In genomic region chr11:69541001-69541285, GRCh38 we compare ENCODE assay signal across 14 cellular contexts. TPM values are rescaled to one million over a fixed set of nuclear protein-coding genes. Genes with fewer than 3 reads are reported as not detected.
"Had no signal": no experiment of that assay in that cellular context is flagged by ENCODE, and none has a peak within 500 bp of the region (broad histone marks: within the 10 kb centered on the region; RNA-seq: fewer than 3 reads in every experiment).

No MANE protein-coding gene starts in this region.

- H3K27me3 ChIP-seq: body of pancreas had no signal

- DNase-seq: activated CD4-positive, alpha-beta T cell treated with anti-CD3 and anti-CD28 coated beads, Interleukin-2, amount 50 U/mL, for 48 hours; activated CD8-positive, alpha-beta memory T cell treated with anti-CD3 and anti-CD28 coated beads, Interleukin-2, amount 10 ng/mL, durations not matched to agents 7 days and 5 days; activated naive CD4-positive, alpha-beta T cell treated with Interleukin-2 at 50 U/mL for 16 hours; body of pancreas; dermis blood vessel endothelial cell; hippocampal formation; stimulated activated CD4-positive, alpha-beta T cell treated with anti-CD3 and anti-CD28 coated beads, Interleukin-4, amount 100 ng/mL, for 4 hours; stimulated activated naive CD8-positive, alpha-beta T cell treated with anti-CD3 and anti-CD28 coated beads, Interleukin-15, amount 100 ng/mL, for 72 hours had no signal

- ATAC-seq: activated CD8-positive, alpha-beta memory T cell treated with anti-CD3 and anti-CD28 coated beads, Interleukin-2, amount 10 ng/mL, durations not matched to agents 7 days and 5 days; body of pancreas; stimulated activated naive CD8-positive, alpha-beta T cell treated with anti-CD3 and anti-CD28 coated beads, Interleukin-15, amount 100 ng/mL, for 72 hours had no signal

- H3K9me3 Mint-ChIP-seq: nephron; stimulated activated naive CD8-positive, alpha-beta T cell treated with anti-CD3 and anti-CD28 coated beads, Interleukin-15, amount 100 ng/mL, for 72 hours had no signal

- H3K9me3 ChIP-seq: body of pancreas had no signal

- H3K27ac Mint-ChIP-seq: activated CD8-positive, alpha-beta memory T cell treated with anti-CD3 and anti-CD28 coated beads, Interleukin-2, amount 10 ng/mL, durations not matched to agents 7 days and 5 days; memory B cell; nephron; stimulated activated naive CD8-positive, alpha-beta T cell treated with anti-CD3 and anti-CD28 coated beads, Interleukin-15, amount 100 ng/mL, for 72 hours had no signal

- H3K4me3 ChIP-seq: body of pancreas had no signal

- H3K36me3 Mint-ChIP-seq: activated CD8-positive, alpha-beta memory T cell treated with anti-CD3 and anti-CD28 coated beads, Interleukin-2, amount 10 ng/mL, durations not matched to agents 7 days and 5 days; memory B cell had no signal

- H3K4me3 Mint-ChIP-seq: activated CD8-positive, alpha-beta memory T cell treated with anti-CD3 and anti-CD28 coated beads, Interleukin-2, amount 10 ng/mL, durations not matched to agents 7 days and 5 days; memory B cell; nephron; stimulated activated naive CD8-positive, alpha-beta T cell treated with anti-CD3 and anti-CD28 coated beads, Interleukin-15, amount 100 ng/mL, for 72 hours had no signal

RNA-seq across cellular contexts. Expression of gene LINC01488, which starts 59.5 kb away (rescaled TPM):
- total RNA-seq: activated CD8-positive, alpha-beta memory T cell treated with anti-CD3 and anti-CD28 coated beads, Interleukin-2, amount 10 ng/mL, durations not matched to agents 7 days and 5 days; body of pancreas; dermis blood vessel endothelial cell; epithelial cell of proximal tubule; glomerular endothelial cell; osteocyte; skeletal muscle tissue had no signal
